ENCODE assay signal across 8 cellular contexts in genomic region chr7:66740302-66740979, GRCh38. TPM values are rescaled to one million over a fixed set of nuclear protein-coding genes. Genes with fewer than 3 reads are reported as not detected.
A peak's percentile ranks its signal among the peaks of the same experiment; 100 is the strongest.
DNase-seq lines count a peak whose midpoint lies in the region; ATAC-seq and TF ChIP-seq lines count a peak whose summit lies in the region.

TSS of gene RABGEF1 (plus strand) at chr7:66740733. CDS start at chr7:66771900, 31,167 bp downstream.

- H3K36me3 Mint-ChIP-seq in activated naive CD8-positive, alpha-beta T cell: peaks cover 8% of the 10 kb centered on the region

- ATAC-seq in HG02678 (IDR thresholded peaks at IDR 0.05; ENCODE audit: unreplicated experiment) (peak; percentile 84), omental fat pad (ENCODE audit: low FRiP score) (peak; percentile 97)

- H3K27ac Mint-ChIP-seq in activated naive CD8-positive, alpha-beta T cell: peak within 1 kb of the TSS; percentile 88

- peaks cover 6% of the 10 kb centered on the region for H3K9me3 Mint-ChIP-seq in activated naive CD8-positive, alpha-beta T cell (ENCODE audit: low read depth)

- peak within 1 kb of the TSS; percentile 89 for H3K27ac ChIP-seq in temporal lobe (ENCODE audit: low read depth, low read length)

- H3K4me1 Mint-ChIP-seq in activated naive CD8-positive, alpha-beta T cell (ENCODE audit: low read depth): peaks cover 37% of the 10 kb centered on the region

- H3K27me3 Mint-ChIP-seq in activated naive CD8-positive, alpha-beta T cell: no peaks in the 10 kb centered on the region

- DNase-seq in GM12864 (ENCODE audit: low read depth): peak; percentile 93
- DNase-seq in NCI-H1105 treated with DMSO at 0.1 percent for 48 hours (lab: John Stamatoyannopoulos, UW): peak; percentile 91
- DNase-seq in SKM-1 treated with dmso at 0.1 percent for 144 hours (lab: John Stamatoyannopoulos, UW; ENCODE audit: unreplicated experiment): peak; percentile 91
- DNase-seq in glomerular visceral epithelial cell (ENCODE audit: extremely low spot score): peak; percentile 94
- DNase-seq in omental fat pad (ENCODE audit: low spot score): peak; percentile 97

- H3K4me3 Mint-ChIP-seq in activated naive CD8-positive, alpha-beta T cell: peak within 1 kb of the TSS; percentile 93

- peak within 1 kb of the TSS; percentile 67 for H3K4me3 ChIP-seq in GM12864 (ENCODE audit: low read depth, low read length)

- TF ChIP-seq CTCF in GM12864 (IDR thresholded peaks at IDR 0.05; ENCODE audit: low read depth, low read length, missing control alignments) (no peak), omental fat pad (IDR thresholded peaks at IDR 0.05) (no peak)

RNA-seq across cellular contexts. Expression of gene RABGEF1, which starts in this region (rescaled TPM):
- total RNA-seq in omental fat pad (10 to 100 TPM; 29.8 to 72.1 (median 49.5) TPM), temporal lobe (32.5 TPM)

Comparison
In these comparisons a context has a peak if more than half of its experiments do, and no peak if none do; other contexts are left out.
1. Peak in every context shown above with its lines: DNase-seq, ATAC-seq, H3K4me3 ChIP-seq and H3K27ac ChIP-seq.